Comparison of ENCODE assay signal across 26 cellular contexts in genomic region chr17:5424909-5425308, GRCh38. TPM values are rescaled to one million over a fixed set of nuclear protein-coding genes. Genes with fewer than 3 reads are reported as not detected.
DNase-seq lines count a peak whose midpoint lies in the region; ATAC-seq and TF ChIP-seq lines count a peak whose summit lies in the region.
"Had no signal": no experiment of that assay in that cellular context is flagged by ENCODE, and none has a peak within 500 bp of the region (broad histone marks: within the 10 kb centered on the region; RNA-seq: fewer than 3 reads in every experiment).

No MANE protein-coding gene starts in this region.

- no peaks in the 10 kb centered on the region for H3K9me3 Mint-ChIP-seq in activated naive CD8-positive, alpha-beta T cell (ENCODE audit: low read depth)
- H3K9me3 Mint-ChIP-seq in activated naive CD8-positive, alpha-beta T cell treated with anti-CD3 and anti-CD28 coated beads for 36 hours = no peaks in the 10 kb centered on the region
- H3K9me3 Mint-ChIP-seq: CD4-positive, alpha-beta T cell had no signal

- DNase-seq in activated naive CD8-positive, alpha-beta T cell treated with anti-CD3 and anti-CD28 coated beads for 36 hours = no peak
- DNase-seq in foreskin melanocyte = peak; percentile 84
- DNase-seq in NCI-H146 (lab: John Stamatoyannopoulos, UW) = no peak
- no peak for DNase-seq in Peyer's patch
- DNase-seq: AML-193; CD4-positive, alpha-beta T cell; EL; GDM1; GOT3; Karpas-422; MV-4-11; NCI-H1105; NCI-H1436 treated with DMSO at 0.1 percent for 48 hours; NCI-H1930; NCI-H2107; NCI-H446; NCI-H524 treated with DMSO at 0.1 percent for 48 hours; NCI-H774; SJCRH30 had no signal

- H3K4me3 ChIP-seq in Loucy (ENCODE audit: low read length, poor library complexity, severe bottlenecking) (no peak overlapping the region), Peyer's patch (no peak overlapping the region)
- H3K4me3 ChIP-seq: BLaER1 treated with 17β-estradiol and CSF1 and Interleukin-3, amounts not matched to agents 10 nM and 100 nM; GM12878; HAP-1; SJCRH30 had no signal

- H3K27ac ChIP-seq in Peyer's patch = no peak overlapping the region
- H3K27ac ChIP-seq: BLaER1 treated with 17β-estradiol and CSF1 and Interleukin-3, amounts not matched to agents 10 nM and 100 nM; SJCRH30 had no signal

- peaks cover 32% of the 10 kb centered on the region for H3K4me1 Mint-ChIP-seq in activated naive CD8-positive, alpha-beta T cell (ENCODE audit: low read depth)
- H3K4me1 Mint-ChIP-seq in activated naive CD8-positive, alpha-beta T cell treated with anti-CD3 and anti-CD28 coated beads for 36 hours = peaks cover 31% of the 10 kb centered on the region

- no peaks in the 10 kb centered on the region for H3K27me3 Mint-ChIP-seq in activated naive CD8-positive, alpha-beta T cell
- no peaks in the 10 kb centered on the region for H3K27me3 Mint-ChIP-seq in activated naive CD8-positive, alpha-beta T cell treated with anti-CD3 and anti-CD28 coated beads for 36 hours
- H3K27me3 Mint-ChIP-seq: CD4-positive, alpha-beta T cell had no signal

- H3K27me3 ChIP-seq in Loucy (ENCODE audit: insufficient read depth, low read length, poor library complexity, severe bottlenecking) (no peaks in the 10 kb centered on the region), Peyer's patch (no peaks in the 10 kb centered on the region)
- H3K27me3 ChIP-seq: BLaER1 treated with 17β-estradiol and CSF1 and Interleukin-3, amounts not matched to agents 10 nM and 100 nM; SJCRH30 had no signal

- TF ChIP-seq POLR2A in Peyer's patch (IDR thresholded peaks at IDR 0.05) = no peak

- H3K36me3 ChIP-seq in Loucy (ENCODE audit: insufficient read depth, low read length) = peaks cover 48% of the 10 kb centered on the region
- peaks cover 0 to 83% (median 0%) of the 10 kb centered on the region in 3 donors for H3K36me3 ChIP-seq in Peyer's patch

- no peak for ATAC-seq in HG02642 (IDR thresholded peaks at IDR 0.05; ENCODE audit: poor library complexity, unreplicated experiment)
- ATAC-seq: GM12878, Right ventricle myocardium inferior had no signal

- no peaks in the 10 kb centered on the region for H3K9me3 ChIP-seq in Loucy (ENCODE audit: insufficient read depth, low read depth, low read length)
- no peaks in the 10 kb centered on the region for H3K9me3 ChIP-seq in Peyer's patch
- H3K9me3 ChIP-seq: BLaER1 treated with 17β-estradiol and CSF1 and Interleukin-3, amounts not matched to agents 10 nM and 100 nM; HAP-1; SJCRH30 had no signal

- H3K27ac Mint-ChIP-seq in activated naive CD8-positive, alpha-beta T cell = no peak overlapping the region
- no peak overlapping the region for H3K27ac Mint-ChIP-seq in activated naive CD8-positive, alpha-beta T cell treated with anti-CD3 and anti-CD28 coated beads for 36 hours
- H3K27ac Mint-ChIP-seq: CD4-positive, alpha-beta T cell had no signal

- no peak overlapping the region for H2AFZ ChIP-seq in Loucy (ENCODE audit: low read length)

- peaks cover 9% of the 10 kb centered on the region for H3K36me3 Mint-ChIP-seq in activated naive CD8-positive, alpha-beta T cell
- H3K36me3 Mint-ChIP-seq in activated naive CD8-positive, alpha-beta T cell treated with anti-CD3 and anti-CD28 coated beads for 36 hours = peaks cover 33% of the 10 kb centered on the region

- TF ChIP-seq CTCF in Loucy (conservative IDR thresholded peaks at IDR 0.05; ENCODE audit: low read length) = no peak
- TF ChIP-seq CTCF in Peyer's patch (IDR thresholded peaks at IDR 0.05) = no peak

- peak overlapping the region; percentile 39 for H3K4me2 ChIP-seq in Loucy (ENCODE audit: low read depth, low read length, poor library complexity, severe bottlenecking)
- H3K4me2 ChIP-seq: BLaER1 treated with 17β-estradiol and CSF1 and Interleukin-3, amounts not matched to agents 10 nM and 100 nM had no signal

- H3K79me2 ChIP-seq in Loucy (ENCODE audit: insufficient read depth, low read length) = peaks cover 46% of the 10 kb centered on the region

- no peak overlapping the region for H3K9ac ChIP-seq in Loucy (ENCODE audit: low read depth, low read length, poor library complexity, severe bottlenecking)
- H3K9ac ChIP-seq: BLaER1 treated with 17β-estradiol and CSF1 and Interleukin-3, amounts not matched to agents 10 nM and 100 nM had no signal

- H3K9me2 ChIP-seq in Loucy (replicated peaks; ENCODE audit: low read depth, low read length) = no peaks in the 10 kb centered on the region

- peak overlapping the region; percentile 4 for H3K4me3 Mint-ChIP-seq in activated naive CD8-positive, alpha-beta T cell
- no peak overlapping the region for H3K4me3 Mint-ChIP-seq in activated naive CD8-positive, alpha-beta T cell treated with anti-CD3 and anti-CD28 coated beads for 36 hours
- H3K4me3 Mint-ChIP-seq: CD4-positive, alpha-beta T cell had no signal

- H3K4me1 ChIP-seq in Loucy (ENCODE audit: insufficient read depth, low read length, poor library complexity, severe bottlenecking) = peaks cover 34% of the 10 kb centered on the region
- peaks cover 0 to 6% (median 2%) of the 10 kb centered on the region in 4 donors for H3K4me1 ChIP-seq in Peyer's patch
- H3K4me1 ChIP-seq: SJCRH30 had no signal

- H4K20me1 ChIP-seq in Loucy (ENCODE audit: insufficient read depth, low read length, poor library complexity, severe bottlenecking) = peaks cover 36% of the 10 kb centered on the region

- H3F3A ChIP-seq in Loucy (ENCODE audit: low read depth) = no peaks in the 10 kb centered on the region

RNA-seq across cellular contexts. Expression of gene RPAIN, which starts 4.9 kb away (rescaled TPM):
- total RNA-seq in activated naive CD8-positive, alpha-beta T cell treated with anti-CD3 and anti-CD28 coated beads for 36 hours = 10 to 100 TPM; 58.3 to 59.4 TPM
- total RNA-seq in Peyer's patch = 10 to 100 TPM; 27.8 to 96.6 (median 49.6) TPM

RNA-seq across cellular contexts. Expression of gene NUP88, which starts 5.4 kb away (rescaled TPM):
- total RNA-seq in activated naive CD8-positive, alpha-beta T cell treated with anti-CD3 and anti-CD28 coated beads for 36 hours = 100 to 1,000 TPM; 144 to 160 TPM
- 100 to 1,000 TPM in 2 of 4 donors, 10 to 100 TPM in 2; 62.7 to 220 (median 83.8) TPM for total RNA-seq in Peyer's patch

RNA-seq across cellular contexts. Expression of gene C1QBP, which starts 14.0 kb away (rescaled TPM):
- total RNA-seq in activated naive CD8-positive, alpha-beta T cell treated with anti-CD3 and anti-CD28 coated beads for 36 hours = 100 to 1,000 TPM; 586 to 607 TPM
- 10 to 100 TPM; 54.2 to 86.6 (median 68.1) TPM for total RNA-seq in Peyer's patch

RNA-seq across cellular contexts. Expression of gene DHX33, which starts 43.9 kb away (rescaled TPM):
- total RNA-seq in activated naive CD8-positive, alpha-beta T cell treated with anti-CD3 and anti-CD28 coated beads for 36 hours = 10 to 100 TPM; 49.7 to 49.9 TPM
- 10 to 100 TPM in 3 of 4 donors, 1 to 10 TPM in 1; 8.8 to 18.2 (median 11.5) TPM for total RNA-seq in Peyer's patch

Comparison
In these comparisons a context has a peak if more than half of its experiments do, and no peak if none do; other contexts are left out.
1. RNA of gene C1QBP, which starts 14.0 kb away (total RNA-seq): 586 to 607 TPM in activated naive CD8-positive, alpha-beta T cell treated with anti-CD3 and anti-CD28 coated beads for 36 hours; 54.2 to 86.6 TPM in Peyer's patch; every median in the first group is over 4 times any median in the second.